In the genomic region with DNA sequence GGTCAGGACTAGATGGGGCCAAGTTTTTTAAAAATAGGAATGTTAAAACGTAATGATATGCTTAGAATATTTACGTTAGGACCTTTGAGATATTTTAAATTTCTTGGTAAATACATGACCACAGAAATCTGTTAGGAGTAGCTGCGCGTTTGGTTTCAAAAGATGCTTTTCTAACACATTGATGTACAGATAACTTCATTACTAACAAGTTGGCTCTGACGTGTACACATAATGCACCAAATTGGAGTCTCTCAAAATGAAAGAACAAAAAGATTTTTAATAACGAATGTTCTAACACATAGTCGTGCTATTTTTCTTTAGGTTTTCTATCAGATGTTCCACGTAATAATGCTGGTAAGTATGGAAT, we compare ENCODE assay signal across 9 cellular contexts. TPM values are rescaled to one million over a fixed set of nuclear protein-coding genes. Genes with fewer than 3 reads are reported as not detected.
DNase-seq lines count a peak whose midpoint lies in the region; ATAC-seq, FAIRE-seq and TF ChIP-seq lines count a peak whose summit lies in the region.
"Had no signal": no experiment of that assay in that cellular context is flagged by ENCODE, and none has a peak within 500 bp of the region (broad histone marks: within the 10 kb centered on the region; RNA-seq: fewer than 3 reads in every experiment).

No MANE protein-coding gene starts in this region.

- no peak for TF ChIP-seq CTCF in Calu3 (IDR thresholded peaks at IDR 0.05; ENCODE audit: unreplicated experiment)
- no peak for TF ChIP-seq CTCF in OCI-LY7 (conservative IDR thresholded peaks at IDR 0.05; ENCODE audit: low read length)
- TF ChIP-seq CTCF in epithelial cell of esophagus (IDR thresholded peaks at IDR 0.05; ENCODE audit: insufficient read depth, low read depth, low read length, missing control alignments): no peak
- TF ChIP-seq CTCF in pancreas (IDR thresholded peaks at IDR 0.05): no peak

- H3K36me3 ChIP-seq in OCI-LY7 (ENCODE audit: insufficient read depth, low read length) (no peaks in the 10 kb centered on the region), pancreas (no peaks in the 10 kb centered on the region)

- H3K9me3 Mint-ChIP-seq in Calu3 (ENCODE audit: low read depth, unreplicated experiment): peaks cover 4% of the 10 kb centered on the region

- no peaks in the 10 kb centered on the region for H3K27me3 Mint-ChIP-seq in Calu3 (ENCODE audit: unreplicated experiment)

- H3K4me1 Mint-ChIP-seq in Calu3 (ENCODE audit: low read depth, unreplicated experiment): peaks cover 9% of the 10 kb centered on the region

- H3K27ac ChIP-seq in OCI-LY7 (ENCODE audit: low read depth, low read length, poor library complexity, severe bottlenecking) (peak overlapping the region; percentile 13), pancreas (peak overlapping the region; percentile 77 to 93 (median 82))

- peak overlapping the region; percentile 86 for H3K4me3 Mint-ChIP-seq in Calu3 (ENCODE audit: low read depth, unreplicated experiment)

- H3K4me1 ChIP-seq in OCI-LY7 (ENCODE audit: insufficient read depth, low read length, poor library complexity, severe bottlenecking) (peaks cover 16% of the 10 kb centered on the region), pancreas (peaks cover 0 to 7% (median 4%) of the 10 kb centered on the region in 3 donors)

- H2AFZ ChIP-seq in OCI-LY7 (ENCODE audit: low read length): peak overlapping the region; percentile 99

- ATAC-seq in pancreas (no peak), GM19463 (IDR thresholded peaks at IDR 0.05; ENCODE audit: unreplicated experiment) (no peak), GM19455 (IDR thresholded peaks at IDR 0.05; ENCODE audit: unreplicated experiment) (no peak)

- DNase-seq in Calu3 (no peak), OCI-LY7 (ENCODE audit: low spot score) (no peak), epithelial cell of esophagus (ENCODE audit: low read depth) (no peak), pancreas (no peak), iPS-NIHi7 (ENCODE audit: extremely low spot score) (no peak), NCI-H774 (lab: John Stamatoyannopoulos, UW) (no peak)

- H3K9me3 ChIP-seq in OCI-LY7 (ENCODE audit: low read length) (no peaks in the 10 kb centered on the region), pancreas (no peaks in the 10 kb centered on the region)

- 22% methylated on average over 8 of the region's 8 CpGs for WGBS in pancreas, 2 donors

- no peaks in the 10 kb centered on the region for H3K27me3 ChIP-seq in pancreas

- POLR2A ChIA-PET in OCI-LY7 (lab: Charles Lee): no interaction called here

- no peaks in the 10 kb centered on the region for H3K9me2 ChIP-seq in OCI-LY7 (ENCODE audit: insufficient read depth, low read length)

- intact Hi-C loops in Calu3 (cut with micrococcal nuclease; ENCODE audit: unreplicated experiment) (no loop called here), OCI-LY7 (cut with micrococcal nuclease; ENCODE audit: unreplicated experiment) (loop anchor here (1.0 to 10.0 kb wide), 2 partner anchors 110 to 1450 kb away; partner anchors contain the start of gene STK39), pancreas (cut with DNase I) (no loop called here)

- H3K36me3 Mint-ChIP-seq in Calu3 (ENCODE audit: insufficient read depth, unreplicated experiment): peaks cover 35% of the 10 kb centered on the region

- H3K27ac Mint-ChIP-seq in Calu3 (ENCODE audit: unreplicated experiment): peak overlapping the region; percentile 97

- H3K79me2 ChIP-seq in OCI-LY7 (ENCODE audit: insufficient read depth, low read depth, low read length): peaks cover 4% of the 10 kb centered on the region; the same call in 1 of the 2 replicates

- H4K20me1 ChIP-seq in OCI-LY7 (ENCODE audit: insufficient read depth, low read length): no peaks in the 10 kb centered on the region

- peak overlapping the region; percentile 73 for H3K4me3 ChIP-seq in OCI-LY7 (ENCODE audit: low read depth, low read length, poor library complexity, severe bottlenecking)
- H3K4me3 ChIP-seq in epithelial cell of esophagus (ENCODE audit: low read length): peak overlapping the region; percentile 73
- peak overlapping the region; percentile 64 to 87 (median 79) for H3K4me3 ChIP-seq in pancreas

- BruUV-seq in Calu3 (replicated peaks; lab: Mats Ljungman, UMichigan) (no TSS peak), OCI-LY7 (replicated peaks; lab: Mats Ljungman, UMichigan) (no TSS peak)

- CTCF ChIA-PET in Calu3 (lab: Charles Lee): interaction anchor here (0.6 kb wide), 1 partner anchor 82 kb away, joined by 4 read pairs; no protein-coding TSS in a partner anchor
- CTCF ChIA-PET in OCI-LY7 (lab: Charles Lee; ENCODE audit: unreplicated experiment): no interaction called here

- peak; percentile 9 for FAIRE-seq in pancreas (lab: Jason Lieb, UNC)

- H3K4me2 ChIP-seq in OCI-LY7 (ENCODE audit: low read length): peak overlapping the region; percentile 98

RNA-seq across cellular contexts. Expression of gene PHOSPHO2, which starts 0.6 kb away (rescaled TPM):
- total RNA-seq in Calu3 (2022) (9.9 and 12.7 TPM in 2 replicates), OCI-LY7 (2022) (2.9 and 4.2 TPM in 2 replicates), pancreas (1 to 10 TPM; 2.2 to 5.9 (median 3.3) TPM)
- 2.8 and 4.8 TPM in 2 replicates for total RNA-seq in OCI-LY7 (2014; rRNA removed; shearing (Covaris generic))
- polyA plus RNA-seq in pancreas: 1 to 10 TPM; 1.9 to 2.4 TPM

RNA-seq across cellular contexts. Expression of gene CFAP210, which starts 0.7 kb away (rescaled TPM):
- total RNA-seq in Calu3 (2022) (0.17 TPM in 1 of 2 replicates, not detected in the other), OCI-LY7 (2022) (not detected in 2 replicates), pancreas (under 1 TPM in 4 of 6 donors, not detected in 2; 0.09 to 0.47 (median 0.20) TPM)
- total RNA-seq in OCI-LY7 (2014; rRNA removed; shearing (Covaris generic)): not detected in 2 replicates
- polyA plus RNA-seq in pancreas: under 1 TPM; 0.15 to 0.73 TPM
- total RNA-seq: subcutaneous adipose tissue had no signal

RNA-seq across cellular contexts. Expression of gene KLHL23, which starts 38.8 kb away (rescaled TPM):
- total RNA-seq in Calu3 (2022) (40.4 and 49.5 TPM in 2 replicates), OCI-LY7 (2022) (0.79 and 0.82 TPM in 2 replicates), pancreas (1 to 10 TPM; 2.2 to 6.9 (median 3.1) TPM)
- total RNA-seq in OCI-LY7 (2014; rRNA removed; shearing (Covaris generic)): 0.21 and 2.4 TPM in 2 replicates
- polyA plus RNA-seq in pancreas: 1 to 10 TPM; 1.7 to 3.4 TPM
